Comparison of ENCODE assay signal across 8 cellular contexts in the genomic region with DNA sequence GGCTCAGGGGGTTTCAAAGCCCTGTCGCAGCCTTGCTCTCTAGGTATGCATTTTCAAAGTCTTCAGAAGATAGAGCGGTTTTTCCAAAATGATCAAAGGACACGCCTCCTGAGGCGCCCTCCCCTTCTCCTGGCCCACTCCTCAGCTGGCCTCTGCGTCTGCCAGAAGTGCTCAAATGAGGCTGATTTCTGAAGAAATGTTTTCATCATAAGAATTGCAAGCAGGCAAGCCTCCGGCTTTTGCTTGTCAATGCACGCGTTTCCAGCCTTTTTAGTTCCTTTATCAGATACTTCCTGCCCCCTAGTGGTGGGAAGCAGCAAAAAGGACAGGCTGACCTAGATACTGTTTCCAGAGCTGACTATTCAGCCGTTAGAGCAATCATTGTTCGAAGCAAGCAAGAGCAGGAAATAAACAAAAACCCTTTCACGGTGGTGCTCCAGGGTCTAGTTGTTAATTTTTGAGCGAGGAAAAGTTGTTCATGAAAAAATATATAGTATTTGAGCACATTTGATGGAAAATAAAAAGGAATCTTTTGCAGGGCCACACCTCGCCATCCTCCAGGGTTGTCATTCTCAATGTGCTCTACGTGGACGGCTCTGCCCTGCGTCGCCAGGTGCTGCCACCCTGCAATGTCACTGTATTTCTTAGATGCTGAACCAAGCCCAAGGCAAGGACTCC.
A peak's percentile ranks its signal among the peaks of the same experiment; 100 is the strongest.
DNase-seq lines count a peak whose midpoint lies in the region; ATAC-seq, FAIRE-seq and TF ChIP-seq lines count a peak whose summit lies in the region.

No MANE protein-coding gene starts in this region.

- intact Hi-C loops in activated B cell treated with CpG ODN at 0.5 μM for 24 hours (cut with micrococcal nuclease) = loop anchor here (1.0 to 10.0 kb wide), 7 partner anchors 24 to 1196 kb away; partner anchors contain the start of gene GOPC

- H3K36me3 Mint-ChIP-seq in activated B cell treated with CpG ODN at 0.5 μM for 24 hours (ENCODE audit: low read depth) = no peaks in the 10 kb centered on the region

- H3K4me1 Mint-ChIP-seq in activated B cell treated with CpG ODN at 0.5 μM for 24 hours = peaks cover 25% of the 10 kb centered on the region

- peak; percentile 69 for FAIRE-seq in islet of Langerhans (lab: Jason Lieb, UNC)

- no peaks in the 10 kb centered on the region for H3K9me3 Mint-ChIP-seq in activated B cell treated with CpG ODN at 0.5 μM for 24 hours

- TF ChIP-seq CTCF in AG09319 (IDR thresholded peaks at IDR 0.05; ENCODE audit: low read depth, low read length) = peak; percentile 90
- peak; percentile 25 for TF ChIP-seq CTCF in activated B cell treated with CpG ODN at 0.5 μM for 24 hours (IDR thresholded peaks at IDR 0.05)

- H3K27ac Mint-ChIP-seq in activated B cell treated with CpG ODN at 0.5 μM for 24 hours = no peak overlapping the region

- H3K4me3 Mint-ChIP-seq in activated B cell treated with CpG ODN at 0.5 μM for 24 hours = peak overlapping the region; percentile 52

- CTCF ChIA-PET in activated B cell treated with CpG ODN at 0.5 μM for 24 hours (lab: Charles Lee) = interaction anchor here (0.8 to 4.0 kb wide), 18 partner anchors 8 to 310 kb away, joined by 3 to 40 read pairs (median 4); partner anchors contain the start of gene ASF1A

- peak; percentile 97 for ATAC-seq in GM18907 (IDR thresholded peaks at IDR 0.05; ENCODE audit: unreplicated experiment)
- ATAC-seq in HG03196 (IDR thresholded peaks at IDR 0.05; ENCODE audit: unreplicated experiment) = peak; percentile 96
- ATAC-seq in activated B cell treated with CpG ODN at 0.5 μM for 24 hours (ENCODE audit: low read depth) = peak; percentile 91

- peak overlapping the region; percentile 67 for H3K27ac ChIP-seq in caudate nucleus (ENCODE audit: low read depth, low read length)

- DNase-seq in AG09319 (ENCODE audit: extremely low read depth, low read depth) (peak; percentile 62), NCI-H2227 treated with DMSO at 0.1 percent for 48 hours (lab: John Stamatoyannopoulos, UW) (peak; percentile 77), activated B cell treated with CpG ODN at 0.5 μM for 24 hours (peak; percentile 34), caudate nucleus (lab: John Stamatoyannopoulos, UW) (peak in 60 of 61 donors; percentile 8 to 98 (median 72))
- peak; percentile 72 to 81 for DNase-seq in stimulated activated CD4-positive, alpha-beta T cell treated with anti-CD3 and anti-CD28 coated beads, Interleukin-15, amount 100 ng/mL, for 48 hours (ENCODE audit: low read depth in 2 of 2)

- H3K27me3 Mint-ChIP-seq in activated B cell treated with CpG ODN at 0.5 μM for 24 hours = no peaks in the 10 kb centered on the region

- POLR2A ChIA-PET in activated B cell treated with CpG ODN at 0.5 μM for 24 hours (lab: Charles Lee) = no interaction called here

Comparison
In these comparisons a context has a peak if more than half of its experiments do, and no peak if none do; other contexts are left out.
1. Peak in every context shown above with its lines: DNase-seq, ATAC-seq and H3K27ac ChIP-seq.